Comparison of ENCODE assay signal across 22 cellular contexts in the genomic region with DNA sequence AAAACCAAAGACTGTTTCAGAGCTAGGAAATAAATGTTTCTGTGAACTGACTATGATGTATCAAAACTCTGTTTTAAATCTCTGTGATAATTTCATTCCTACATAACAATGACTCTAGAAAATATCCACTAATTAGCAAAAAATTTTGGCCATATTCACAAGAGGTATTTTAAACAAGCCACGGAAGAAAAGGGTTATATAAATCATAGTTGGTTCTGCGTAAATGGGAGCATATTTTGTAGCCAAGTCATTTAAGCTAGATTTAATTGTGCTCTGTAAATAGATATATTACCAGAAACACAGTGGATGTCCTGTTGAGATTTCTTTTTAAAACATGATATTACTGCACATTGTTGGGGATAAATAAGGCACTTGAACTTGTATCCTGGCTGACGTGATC.
"Had no signal": no experiment of that assay in that cellular context is flagged by ENCODE, and none has a peak within 500 bp of the region (broad histone marks: within the 10 kb centered on the region; RNA-seq: fewer than 3 reads in every experiment).

No MANE protein-coding gene starts in this region.

- H3K27me3 ChIP-seq: adrenal gland, body of pancreas had no signal

- H3K27ac Mint-ChIP-seq: activated CD8-positive, alpha-beta T cell treated with anti-CD3 and anti-CD28 coated beads, Interleukin-2, amount 10 ng/mL, durations not matched to agents 7 days and 5 days; activated naive CD8-positive, alpha-beta T cell treated with anti-CD3 and anti-CD28 coated beads, Interleukin-2, amount 10 ng/mL, durations not matched to agents 7 days and 5 days; T-helper 1 cell treated with Interleukin-12 subunit alpha and Interleukin-12 subunit beta and Interleukin-4 antibody, amounts not matched to agents 30 μg/mL and 1 μg/mL, for 36 hours had no signal

- H3K9me3 Mint-ChIP-seq: T-helper 1 cell treated with Interleukin-12 subunit alpha and Interleukin-12 subunit beta and Interleukin-4 antibody, amounts not matched to agents 30 μg/mL and 1 μg/mL, for 36 hours had no signal

- H3K4me3 Mint-ChIP-seq: activated CD8-positive, alpha-beta T cell treated with anti-CD3 and anti-CD28 coated beads, Interleukin-2, amount 10 ng/mL, durations not matched to agents 7 days and 5 days; activated naive CD8-positive, alpha-beta T cell treated with anti-CD3 and anti-CD28 coated beads, Interleukin-2, amount 10 ng/mL, durations not matched to agents 7 days and 5 days; T-helper 1 cell treated with Interleukin-12 subunit alpha and Interleukin-12 subunit beta and Interleukin-4 antibody, amounts not matched to agents 30 μg/mL and 1 μg/mL, for 36 hours had no signal

- H3K9me3 ChIP-seq: adrenal gland, body of pancreas had no signal

- ATAC-seq: activated CD4-positive, CD25-positive, alpha-beta regulatory T cell treated with anti-CD3 and anti-CD28 coated beads, Interleukin-2, amount 50 U/mL, for 24 hours; activated CD8-positive, alpha-beta T cell treated with anti-CD3 and anti-CD28 coated beads, Interleukin-2, amount 10 ng/mL, durations not matched to agents 7 days and 5 days; body of pancreas had no signal

- H3K4me3 ChIP-seq: adrenal gland, body of pancreas had no signal

- DNase-seq: activated CD4-positive, alpha-beta T cell treated with anti-CD3 and anti-CD28 coated beads for 4 hours; activated CD4-positive, alpha-beta T cell treated with anti-CD3 and anti-CD28 coated beads, Interleukin-2, amount 50 U/mL, for 4 hours; activated CD8-positive, alpha-beta memory T cell treated with anti-CD3 and anti-CD28 coated beads, Interleukin-2, amount 50 U/mL, for 48 hours; activated CD8-positive, alpha-beta T cell treated with anti-CD3 and anti-CD28 coated beads, Interleukin-2, amount 10 ng/mL, durations not matched to agents 7 days and 5 days; activated naive CD4-positive, alpha-beta T cell treated with anti-CD3 and anti-CD28 coated beads, Interleukin-2, amount 50 U/mL, for 16 hours; activated naive CD8-positive, alpha-beta T cell treated with anti-CD3 and anti-CD28 coated beads, Interleukin-2, amount 10 ng/mL, durations not matched to agents 7 days and 5 days; activated T-cell treated with anti-CD3 and anti-CD28 coated beads, Interleukin-2, amount 50 U/mL, for 1 hour; adrenal gland; anterior cingulate cortex; body of pancreas; central memory CD4-positive, alpha-beta T cell; Kasumi-1; NCI-H1048; NCI-H146; NCI-H187 treated with DMSO at 0.1 percent for 48 hours; NCI-H2081 treated with DMSO at 0.1 percent for 48 hours; NCI-H2171 treated with DMSO at 0.1 percent for 48 hours; NCI-H510A treated with DMSO at 0.1 percent for 48 hours; NCI-H69 had no signal

- H3K36me3 Mint-ChIP-seq: activated naive CD8-positive, alpha-beta T cell treated with anti-CD3 and anti-CD28 coated beads, Interleukin-2, amount 10 ng/mL, durations not matched to agents 7 days and 5 days had no signal

- H3K4me1 ChIP-seq: body of pancreas had no signal

- H3K36me3 ChIP-seq: adrenal gland had no signal

- H3K27ac ChIP-seq: adrenal gland, body of pancreas had no signal

- H3K27me3 Mint-ChIP-seq: activated naive CD8-positive, alpha-beta T cell treated with anti-CD3 and anti-CD28 coated beads, Interleukin-2, amount 10 ng/mL, durations not matched to agents 7 days and 5 days had no signal

- FAIRE-seq: bronchial epithelial cell had no signal
